9 cellular contexts compared by ENCODE assay signal in genomic region chr20:17557675-17558006, GRCh38. TPM values are rescaled to one million over a fixed set of nuclear protein-coding genes. Genes with fewer than 3 reads are reported as not detected.
A peak's percentile ranks its signal among the peaks of the same experiment; 100 is the strongest.
DNase-seq lines count a peak whose midpoint lies in the region; ATAC-seq and TF ChIP-seq lines count a peak whose summit lies in the region.
"Had no signal": no experiment of that assay in that cellular context is flagged by ENCODE, and none has a peak within 500 bp of the region (broad histone marks: within the 10 kb centered on the region; RNA-seq: fewer than 3 reads in every experiment).

No MANE protein-coding gene starts in this region.

- TF ChIP-seq POLR2A in prostate gland (IDR thresholded peaks at IDR 0.05), result no peak

- intact Hi-C loops in prostate gland (cut with DNase I), result no loop called here

- ATAC-seq in HG02610 (IDR thresholded peaks at IDR 0.05; ENCODE audit: unreplicated experiment) (no peak), HG03045 (IDR thresholded peaks at IDR 0.05; ENCODE audit: unreplicated experiment) (no peak)

- no peaks in the 10 kb centered on the region for H3K27me3 ChIP-seq in prostate gland (replicated peaks; ENCODE audit: insufficient read depth)

- 10% methylated on average over 3 of the region's 3 CpGs for WGBS in prostate gland

- H3K9me3 ChIP-seq in prostate gland, result no peaks in the 10 kb centered on the region

- no peak for TF ChIP-seq CTCF in prostate gland (IDR thresholded peaks at IDR 0.05)

- no peak overlapping the region for H3K4me3 ChIP-seq in prostate gland

- peak overlapping the region; percentile 99 for H3K27ac ChIP-seq in epithelial cell of prostate
- H3K27ac ChIP-seq in prostate gland, result peak overlapping the region; percentile 83

- peaks cover 14% of the 10 kb centered on the region for H3K4me1 ChIP-seq in prostate gland (replicated peaks)

- H3K36me3 ChIP-seq in prostate gland, result no peaks in the 10 kb centered on the region

- DNase-seq in DMS53 treated with DMSO at 0.1 percent for 48 hours (lab: John Stamatoyannopoulos, UW; ENCODE audit: unreplicated experiment) (peak; percentile 92), NCI-H510A treated with DMSO at 0.1 percent for 48 hours (lab: John Stamatoyannopoulos, UW) (peak; percentile 91), epithelial cell of prostate (ENCODE audit: low read depth, low spot score) (peak; percentile 81), prostate gland (ENCODE audit: low spot score) (peak; percentile 86), NCI-H2227 treated with DMSO at 0.1 percent for 48 hours (lab: John Stamatoyannopoulos, UW) (no peak)
- no peak for DNase-seq in activated CD4-positive, alpha-beta T cell treated with anti-CD3 and anti-CD28 coated beads, Interleukin-2, amount 50 U/mL, for 48 hours
- DNase-seq: stimulated activated naive CD4-positive, alpha-beta T cell treated with Interleukin-2 at 50 U/mL for 16 hours had no signal

RNA-seq across cellular contexts. Expression of gene DSTN, which starts 12.2 kb away (rescaled TPM):
- 100 to 1,000 TPM; 284 to 559 TPM for total RNA-seq in prostate gland

RNA-seq across cellular contexts. Expression of gene BFSP1, which starts 26.5 kb away (rescaled TPM):
- total RNA-seq in prostate gland, result 1 to 10 TPM in 1 of 2 donors, under 1 TPM in 1; 0.27 to 6.9 TPM

Comparison
In these comparisons a context has a peak if more than half of its experiments do, and no peak if none do; other contexts are left out.
1. DNase-seq: peak in DMS53 treated with DMSO at 0.1 percent for 48 hours (single experiment), NCI-H510A treated with DMSO at 0.1 percent for 48 hours (single experiment), epithelial cell of prostate (single experiment) and prostate gland (single experiment); none in NCI-H2227 treated with DMSO at 0.1 percent for 48 hours (single experiment) and activated CD4-positive, alpha-beta T cell treated with anti-CD3 and anti-CD28 coated beads, Interleukin-2, amount 50 U/mL, for 48 hours (0 of 2).